In the genomic region with DNA sequence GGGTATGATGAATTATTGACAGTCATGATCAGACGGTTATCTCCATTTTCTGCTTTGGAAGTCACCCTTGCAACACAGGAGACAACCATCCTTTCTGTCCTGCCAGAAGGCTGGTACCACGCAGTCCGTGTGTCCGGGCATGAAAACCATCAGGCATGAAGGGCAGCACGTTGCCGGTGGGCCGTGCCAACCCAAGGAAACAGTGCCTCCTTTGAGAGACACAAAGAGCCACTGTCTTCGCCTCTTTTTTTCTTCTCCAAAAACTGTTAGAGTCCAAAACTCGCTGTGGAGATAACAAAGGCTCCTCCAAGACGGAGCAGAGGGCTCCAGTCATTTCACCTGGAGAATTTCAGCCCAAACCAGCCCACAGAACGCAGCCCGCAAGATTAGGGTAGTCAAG, we compare ENCODE assay signal across 1 cellular context.
TF ChIP-seq lines count a peak whose summit lies in the region.

No MANE protein-coding gene starts in this region.

TF ChIP-seq in WTC11, 78 proteins besides CTCF, POLR2A, EP300 and RAD21 (continued from another document):
- TF ChIP-seq, protein P1, sequence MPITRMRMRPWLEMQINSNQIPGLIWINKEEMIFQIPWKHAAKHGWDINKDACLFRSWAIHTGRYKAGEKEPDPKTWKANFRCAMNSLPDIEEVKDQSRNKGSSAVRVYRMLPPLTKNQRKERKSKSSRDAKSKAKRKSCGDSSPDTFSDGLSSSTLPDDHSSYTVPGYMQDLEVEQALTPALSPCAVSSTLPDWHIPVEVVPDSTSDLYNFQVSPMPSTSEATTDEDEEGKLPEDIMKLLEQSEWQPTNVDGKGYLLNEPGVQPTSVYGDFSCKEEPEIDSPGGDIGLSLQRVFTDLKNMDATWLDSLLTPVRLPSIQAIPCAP (CRISPR knock-in tag; IDR thresholded peaks at IDR 0.05): no peak
- no peak for TF ChIP-seq ZNF138 (CRISPR knock-in tag; conservative IDR thresholded peaks at IDR 0.05)
- TF ChIP-seq FOXP1 (CRISPR knock-in tag; IDR thresholded peaks at IDR 0.05; ENCODE audit: borderline replicate concordance): no peak
- TF ChIP-seq ELF4 (CRISPR knock-in tag; IDR thresholded peaks at IDR 0.05; ENCODE audit: low read depth): no peak
- TF ChIP-seq ZNF317 (CRISPR knock-in tag; IDR thresholded peaks at IDR 0.05; ENCODE audit: borderline replicate concordance, low read depth): no peak
- TF ChIP-seq, protein P2, sequence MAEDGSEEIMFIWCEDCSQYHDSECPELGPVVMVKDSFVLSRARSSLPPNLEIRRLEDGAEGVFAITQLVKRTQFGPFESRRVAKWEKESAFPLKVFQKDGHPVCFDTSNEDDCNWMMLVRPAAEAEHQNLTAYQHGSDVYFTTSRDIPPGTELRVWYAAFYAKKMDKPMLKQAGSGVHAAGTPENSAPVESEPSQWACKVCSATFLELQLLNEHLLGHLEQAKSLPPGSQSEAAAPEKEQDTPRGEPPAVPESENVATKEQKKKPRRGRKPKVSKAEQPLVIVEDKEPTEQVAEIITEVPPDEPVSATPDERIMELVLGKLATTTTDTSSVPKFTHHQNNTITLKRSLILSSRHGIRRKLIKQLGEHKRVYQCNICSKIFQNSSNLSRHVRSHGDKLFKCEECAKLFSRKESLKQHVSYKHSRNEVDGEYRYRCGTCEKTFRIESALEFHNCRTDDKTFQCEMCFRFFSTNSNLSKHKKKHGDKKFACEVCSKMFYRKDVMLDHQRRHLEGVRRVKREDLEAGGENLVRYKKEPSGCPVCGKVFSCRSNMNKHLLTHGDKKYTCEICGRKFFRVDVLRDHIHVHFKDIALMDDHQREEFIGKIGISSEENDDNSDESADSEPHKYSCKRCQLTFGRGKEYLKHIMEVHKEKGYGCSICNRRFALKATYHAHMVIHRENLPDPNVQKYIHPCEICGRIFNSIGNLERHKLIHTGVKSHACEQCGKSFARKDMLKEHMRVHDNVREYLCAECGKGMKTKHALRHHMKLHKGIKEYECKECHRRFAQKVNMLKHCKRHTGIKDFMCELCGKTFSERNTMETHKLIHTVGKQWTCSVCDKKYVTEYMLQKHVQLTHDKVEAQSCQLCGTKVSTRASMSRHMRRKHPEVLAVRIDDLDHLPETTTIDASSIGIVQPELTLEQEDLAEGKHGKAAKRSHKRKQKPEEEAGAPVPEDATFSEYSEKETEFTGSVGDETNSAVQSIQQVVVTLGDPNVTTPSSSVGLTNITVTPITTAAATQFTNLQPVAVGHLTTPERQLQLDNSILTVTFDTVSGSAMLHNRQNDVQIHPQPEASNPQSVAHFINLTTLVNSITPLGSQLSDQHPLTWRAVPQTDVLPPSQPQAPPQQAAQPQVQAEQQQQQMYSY (CRISPR knock-in tag; IDR thresholded peaks at IDR 0.05): no peak
- TF ChIP-seq, protein P3, sequence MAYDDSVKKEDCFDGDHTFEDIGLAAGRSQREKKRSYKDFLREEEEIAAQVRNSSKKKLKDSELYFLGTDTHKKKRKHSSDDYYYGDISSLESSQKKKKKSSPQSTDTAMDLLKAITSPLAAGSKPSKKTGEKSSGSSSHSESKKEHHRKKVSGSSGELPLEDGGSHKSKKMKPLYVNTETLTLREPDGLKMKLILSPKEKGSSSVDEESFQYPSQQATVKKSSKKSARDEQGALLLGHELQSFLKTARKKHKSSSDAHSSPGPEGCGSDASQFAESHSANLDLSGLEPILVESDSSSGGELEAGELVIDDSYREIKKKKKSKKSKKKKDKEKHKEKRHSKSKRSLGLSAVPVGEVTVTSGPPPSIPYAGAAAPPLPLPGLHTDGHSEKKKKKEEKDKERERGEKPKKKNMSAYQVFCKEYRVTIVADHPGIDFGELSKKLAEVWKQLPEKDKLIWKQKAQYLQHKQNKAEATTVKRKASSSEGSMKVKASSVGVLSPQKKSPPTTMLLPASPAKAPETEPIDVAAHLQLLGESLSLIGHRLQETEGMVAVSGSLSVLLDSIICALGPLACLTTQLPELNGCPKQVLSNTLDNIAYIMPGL (CRISPR knock-in tag; IDR thresholded peaks at IDR 0.05): no peak
